9 cellular contexts compared by ENCODE assay signal in the genomic region with DNA sequence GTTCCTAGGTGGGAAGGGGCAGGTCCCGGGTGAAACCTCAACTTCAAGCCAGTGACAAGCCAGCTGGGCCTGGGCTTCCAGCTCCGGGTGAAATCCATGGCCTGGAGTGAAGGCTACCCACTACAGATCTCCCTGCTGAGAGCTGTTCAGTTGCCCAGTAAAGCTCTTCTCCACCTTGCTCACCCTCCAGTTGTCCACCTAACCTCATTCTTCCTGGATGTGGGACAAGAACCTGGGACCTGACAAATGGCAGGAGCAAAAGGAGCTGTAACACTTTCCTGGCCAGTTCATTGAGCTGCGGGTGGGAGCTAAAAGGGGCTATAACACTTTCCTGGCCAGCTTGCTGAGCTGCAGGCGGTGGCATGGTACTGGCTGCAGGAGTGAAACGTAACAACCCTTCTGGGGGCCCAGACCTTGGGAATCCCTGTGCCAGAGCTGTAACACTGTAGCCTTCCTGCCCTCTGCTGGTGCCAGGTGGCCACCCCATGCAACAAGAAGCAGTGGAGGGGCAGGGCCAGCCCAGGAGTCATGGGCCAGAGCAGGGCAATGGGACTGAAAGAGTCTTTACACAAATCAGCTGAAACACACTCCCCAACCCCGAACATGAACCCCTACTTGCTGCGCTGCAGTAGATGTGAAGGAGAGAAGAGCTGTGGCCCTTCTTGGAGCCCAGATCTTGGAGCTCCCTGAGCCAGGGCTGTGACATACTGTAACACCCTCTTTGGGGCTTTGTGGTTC. TPM values are rescaled to one million over a fixed set of nuclear protein-coding genes. Genes with fewer than 3 reads are reported as not detected.
DNase-seq lines count a peak whose midpoint lies in the region; ATAC-seq and TF ChIP-seq lines count a peak whose summit lies in the region.
"Had no signal": no experiment of that assay in that cellular context is flagged by ENCODE, and none has a peak within 500 bp of the region (broad histone marks: within the 10 kb centered on the region; RNA-seq: fewer than 3 reads in every experiment).

No MANE protein-coding gene starts in this region.

- TF ChIP-seq CTCF in AG04449 (IDR thresholded peaks at IDR 0.05; ENCODE audit: insufficient read depth, low read length, missing control alignments) (peak; percentile 62), GM13977 (IDR thresholded peaks at IDR 0.05; ENCODE audit: extremely low read depth, insufficient read depth, missing control alignments) (peak; percentile 67), fibroblast of the aortic adventitia (IDR thresholded peaks at IDR 0.05; ENCODE audit: insufficient read depth, low read length) (peak; percentile 49)

- POLR2A ChIA-PET in AG04449 (lab: Yijun Ruan, JAX): interaction anchor here (0.7 to 0.8 kb wide), 2 partner anchors 118 to 354 kb away, joined by 3 to 5 read pairs; no protein-coding TSS in a partner anchor

- H3K27me3 Mint-ChIP-seq in stimulated activated naive B cell treated with anti-CD40 and anti-IgM and Interleukin-4, amounts not matched to agents 10 μg/mL and 1 μg/mL and 100 μg/mL, for 72 hours: no peaks in the 10 kb centered on the region

- no peak overlapping the region for H3K27ac Mint-ChIP-seq in stimulated activated naive B cell treated with anti-CD40 and anti-IgM and Interleukin-4, amounts not matched to agents 10 μg/mL and 1 μg/mL and 100 μg/mL, for 72 hours

- in situ Hi-C loops in GM13977 (cut with MboI; ENCODE audit: low pct_unique_long_range_greater_than_20kb, low sequenced_read_pairs, unreplicated experiment): loop anchor here (25.0 kb wide), 1 partner anchor 641 kb away; a partner anchor contains a TSS

- H3K9me3 Mint-ChIP-seq in stimulated activated naive B cell treated with anti-CD40 and anti-IgM and Interleukin-4, amounts not matched to agents 10 μg/mL and 1 μg/mL and 100 μg/mL, for 72 hours: no peaks in the 10 kb centered on the region

- CTCF ChIA-PET in AG04449 (lab: Yijun Ruan, JAX): interaction anchor here (0.7 to 10.2 kb wide), 23 partner anchors 12 to 643 kb away, joined by 3 to 241 read pairs (median 4); a partner anchor contains a TSS

- H3K4me1 Mint-ChIP-seq in stimulated activated naive B cell treated with anti-CD40 and anti-IgM and Interleukin-4, amounts not matched to agents 10 μg/mL and 1 μg/mL and 100 μg/mL, for 72 hours: peaks cover 0 to 2% of the 10 kb centered on the region in 2 donors

- H3K4me3 Mint-ChIP-seq in stimulated activated naive B cell treated with anti-CD40 and anti-IgM and Interleukin-4, amounts not matched to agents 10 μg/mL and 1 μg/mL and 100 μg/mL, for 72 hours: no peak overlapping the region

- no peak for DNase-seq in AG04449 (ENCODE audit: low read depth, low spot score)
- DNase-seq in GM13977 (ENCODE audit: low spot score): peak; percentile 19
- DNase-seq in RPMI7951 (ENCODE audit: low read depth): peak; percentile 69
- peak; percentile 52 for DNase-seq in fibroblast of the aortic adventitia (ENCODE audit: low read depth)
- DNase-seq in stimulated activated naive B cell treated with anti-CD40 and anti-IgM and Interleukin-4, amounts not matched to agents 10 μg/mL and 1 μg/mL and 100 μg/mL, for 72 hours: no peak
- DNase-seq in NCI-H187 treated with DMSO at 0.1 percent for 48 hours (lab: John Stamatoyannopoulos, UW): no peak
- DNase-seq in mucosa of gallbladder (ENCODE audit: low spot score): no peak
- DNase-seq: Right ventricle myocardium superior had no signal

- H3K36me3 Mint-ChIP-seq in stimulated activated naive B cell treated with anti-CD40 and anti-IgM and Interleukin-4, amounts not matched to agents 10 μg/mL and 1 μg/mL and 100 μg/mL, for 72 hours: no peaks in the 10 kb centered on the region

- no peak overlapping the region for H3K4me3 ChIP-seq in AG04449 (ENCODE audit: low read depth, low read length)
- H3K4me3 ChIP-seq in fibroblast of the aortic adventitia (ENCODE audit: low read depth, low read length): no peak overlapping the region

- ATAC-seq in HG03135 (IDR thresholded peaks at IDR 0.05; ENCODE audit: unreplicated experiment): no peak
- no peak for ATAC-seq in stimulated activated naive B cell treated with anti-CD40 and anti-IgM and Interleukin-4, amounts not matched to agents 10 μg/mL and 1 μg/mL and 100 μg/mL, for 72 hours (replicated peaks)

RNA-seq across cellular contexts. Expression of a gene that starts 3.6 kb away (rescaled TPM):
- 16.1 and 17.7 TPM in 2 replicates for total RNA-seq in RPMI7951 (2014; rRNA removed; shearing (Covaris generic))
- total RNA-seq in fibroblast of the aortic adventitia (ENCODE audit: low replicate concordance): 23.5 and 30.6 TPM in 2 replicates
- total RNA-seq in mucosa of gallbladder: 32.3 TPM

RNA-seq across cellular contexts. Expression of a gene that starts 33.4 kb away (rescaled TPM):
- total RNA-seq in RPMI7951 (2014; rRNA removed; shearing (Covaris generic)): 27.0 and 28.6 TPM in 2 replicates
- total RNA-seq in fibroblast of the aortic adventitia (ENCODE audit: low replicate concordance) (30.5 and 54.0 TPM in 2 replicates), mucosa of gallbladder (18.0 TPM)

Comparison
In these comparisons a context has a peak if more than half of its experiments do, and no peak if none do; other contexts are left out.
1. DNase-seq: peak in GM13977 (single experiment), RPMI7951 (single experiment) and fibroblast of the aortic adventitia (single experiment); none in AG04449 (single experiment), stimulated activated naive B cell treated with anti-CD40 and anti-IgM and Interleukin-4, amounts not matched to agents 10 μg/mL and 1 μg/mL and 100 μg/mL, for 72 hours (single experiment), NCI-H187 treated with DMSO at 0.1 percent for 48 hours (single experiment) and mucosa of gallbladder (single experiment).
2. Peak in every context shown above with its lines, with median percentiles within 50 percentile points of each other: CTCF ChIP-seq.